Comparison of ENCODE assay signal across 9 cellular contexts in genomic region chr21:38323721-38324591, GRCh38.
A peak's percentile ranks its signal among the peaks of the same experiment; 100 is the strongest.
DNase-seq lines count a peak whose midpoint lies in the region; ATAC-seq, FAIRE-seq and TF ChIP-seq lines count a peak whose summit lies in the region.
"Had no signal": no experiment of that assay in that cellular context is flagged by ENCODE, and none has a peak within 500 bp of the region (broad histone marks: within the 10 kb centered on the region; RNA-seq: fewer than 3 reads in every experiment).

No MANE protein-coding gene starts in this region.

- no peak overlapping the region for H3K4me3 ChIP-seq in heart left ventricle

- H3K27ac Mint-ChIP-seq in activated CD4-positive, alpha-beta memory T cell treated with anti-CD3 and anti-CD28 coated beads for 36 hours, result peak overlapping the region; percentile 10
- H3K27ac Mint-ChIP-seq in activated CD4-positive, alpha-beta memory T cell treated with anti-CD3 and anti-CD28 coated beads, Interleukin-2, amount 10 ng/mL, durations not matched to agents 7 days and 5 days, result no peak overlapping the region
- no peak overlapping the region for H3K27ac Mint-ChIP-seq in osteocyte (ENCODE audit: unreplicated experiment)
- H3K27ac Mint-ChIP-seq: CD4-positive, CD25-positive, alpha-beta regulatory T cell had no signal

- H3K4me1 Mint-ChIP-seq in activated CD4-positive, alpha-beta memory T cell treated with anti-CD3 and anti-CD28 coated beads for 36 hours (ENCODE audit: low read depth), result peaks cover 26% of the 10 kb centered on the region
- H3K4me1 Mint-ChIP-seq in activated CD4-positive, alpha-beta memory T cell treated with anti-CD3 and anti-CD28 coated beads, Interleukin-2, amount 10 ng/mL, durations not matched to agents 7 days and 5 days, result peaks cover 3% of the 10 kb centered on the region
- H3K4me1 Mint-ChIP-seq in osteocyte (ENCODE audit: unreplicated experiment), result peaks cover 18% of the 10 kb centered on the region

- no peaks in the 10 kb centered on the region for H3K9me3 Mint-ChIP-seq in activated CD4-positive, alpha-beta memory T cell treated with anti-CD3 and anti-CD28 coated beads for 36 hours
- no peaks in the 10 kb centered on the region for H3K9me3 Mint-ChIP-seq in activated CD4-positive, alpha-beta memory T cell treated with anti-CD3 and anti-CD28 coated beads, Interleukin-2, amount 10 ng/mL, durations not matched to agents 7 days and 5 days
- H3K9me3 Mint-ChIP-seq in osteocyte (ENCODE audit: unreplicated experiment), result no peaks in the 10 kb centered on the region

- TF ChIP-seq CTCF in osteocyte (IDR thresholded peaks at IDR 0.05), result no peak
- no peak for TF ChIP-seq CTCF in heart left ventricle (IDR thresholded peaks at IDR 0.05)
- no peak for TF ChIP-seq CTCF in D721Med (IDR thresholded peaks at IDR 0.05; ENCODE audit: insufficient read depth, missing control alignments)

- H3K36me3 ChIP-seq in heart left ventricle, result no peaks in the 10 kb centered on the region

- POLR2A ChIA-PET in activated CD4-positive, alpha-beta memory T cell treated with anti-CD3 and anti-CD28 coated beads for 36 hours (lab: Charles Lee), result interaction anchor here (1.1 to 1.2 kb wide), 2 partner anchors 54 to 56 kb away, joined by 3 to 4 read pairs; no protein-coding TSS in a partner anchor
- POLR2A ChIA-PET in activated CD4-positive, alpha-beta memory T cell treated with anti-CD3 and anti-CD28 coated beads, Interleukin-2, amount 10 ng/mL, durations not matched to agents 7 days and 5 days (lab: Charles Lee), result no interaction called here

- WGBS in heart left ventricle, 4 donors, result 44 to 63% (median 51%) methylated on average over 6 of the region's 6 CpGs

- no peak for TF ChIP-seq POLR2A in heart left ventricle (IDR thresholded peaks at IDR 0.05)

- H3K9me3 ChIP-seq in heart left ventricle, result no peaks in the 10 kb centered on the region

- peaks cover 0 to 14% (median 0%) of the 10 kb centered on the region in 9 donors for H3K27me3 ChIP-seq in heart left ventricle

- intact Hi-C loops in activated CD4-positive, alpha-beta memory T cell treated with anti-CD3 and anti-CD28 coated beads for 36 hours (cut with micrococcal nuclease), result loop anchor here (1.0 kb wide), 2 partner anchors 25 to 55 kb away; no protein-coding TSS in a partner anchor
- intact Hi-C loops in heart left ventricle (cut with DNase I), result no loop called here

- no peak overlapping the region for H3K4me3 Mint-ChIP-seq in activated CD4-positive, alpha-beta memory T cell treated with anti-CD3 and anti-CD28 coated beads for 36 hours
- no peak overlapping the region for H3K4me3 Mint-ChIP-seq in activated CD4-positive, alpha-beta memory T cell treated with anti-CD3 and anti-CD28 coated beads, Interleukin-2, amount 10 ng/mL, durations not matched to agents 7 days and 5 days
- H3K4me3 Mint-ChIP-seq in osteocyte (ENCODE audit: unreplicated experiment), result no peak overlapping the region
- H3K4me3 Mint-ChIP-seq: CD4-positive, CD25-positive, alpha-beta regulatory T cell had no signal

- H3K4me1 ChIP-seq in heart left ventricle, result peaks cover 0 to 10% (median 0%) of the 10 kb centered on the region in 12 donors

- H3K27me3 Mint-ChIP-seq in activated CD4-positive, alpha-beta memory T cell treated with anti-CD3 and anti-CD28 coated beads for 36 hours, result no peaks in the 10 kb centered on the region
- no peaks in the 10 kb centered on the region for H3K27me3 Mint-ChIP-seq in activated CD4-positive, alpha-beta memory T cell treated with anti-CD3 and anti-CD28 coated beads, Interleukin-2, amount 10 ng/mL, durations not matched to agents 7 days and 5 days
- H3K27me3 Mint-ChIP-seq in osteocyte (ENCODE audit: unreplicated experiment), result no peaks in the 10 kb centered on the region

- H3K27ac ChIP-seq in heart left ventricle, result no peak overlapping the region

- no peaks in the 10 kb centered on the region for H3K36me3 Mint-ChIP-seq in activated CD4-positive, alpha-beta memory T cell treated with anti-CD3 and anti-CD28 coated beads for 36 hours
- no peaks in the 10 kb centered on the region for H3K36me3 Mint-ChIP-seq in activated CD4-positive, alpha-beta memory T cell treated with anti-CD3 and anti-CD28 coated beads, Interleukin-2, amount 10 ng/mL, durations not matched to agents 7 days and 5 days (ENCODE audit: low read depth)
- H3K36me3 Mint-ChIP-seq in osteocyte (ENCODE audit: unreplicated experiment), result no peaks in the 10 kb centered on the region
- H3K36me3 Mint-ChIP-seq: CD4-positive, CD25-positive, alpha-beta regulatory T cell had no signal

- no peak for DNase-seq in activated CD4-positive, alpha-beta memory T cell treated with anti-CD3 and anti-CD28 coated beads for 36 hours
- DNase-seq in activated CD4-positive, alpha-beta memory T cell treated with anti-CD3 and anti-CD28 coated beads, Interleukin-2, amount 10 ng/mL, durations not matched to agents 7 days and 5 days, result no peak
- DNase-seq in NCI-H510A (lab: John Stamatoyannopoulos, UW), result peak; percentile 10
- DNase-seq in central memory CD4-positive, alpha-beta T cell, result peak; percentile 38
- peak; percentile 30 for DNase-seq in osteocyte (ENCODE audit: extremely low spot score, unreplicated experiment)
- DNase-seq in heart left ventricle, result no peak
- no peak for DNase-seq in D721Med (ENCODE audit: insufficient read length, low spot score)
- DNase-seq: CD4-positive, CD25-positive, alpha-beta regulatory T cell had no signal

- CTCF ChIA-PET in activated CD4-positive, alpha-beta memory T cell treated with anti-CD3 and anti-CD28 coated beads for 36 hours (lab: Charles Lee), result interaction anchor here (1.0 to 1.2 kb wide), 2 partner anchors 28 to 106 kb away, joined by 3 to 5 read pairs; no protein-coding TSS in a partner anchor
- CTCF ChIA-PET in activated CD4-positive, alpha-beta memory T cell treated with anti-CD3 and anti-CD28 coated beads, Interleukin-2, amount 10 ng/mL, durations not matched to agents 7 days and 5 days (lab: Charles Lee), result interaction anchor here (1.4 kb wide), 1 partner anchor 32 kb away, joined by 3 read pairs; no protein-coding TSS in a partner anchor

- no peak for FAIRE-seq in D721Med (lab: Jason Lieb, UNC)

- ATAC-seq in GM21619 (IDR thresholded peaks at IDR 0.05; ENCODE audit: unreplicated experiment), result no peak
- no peak for ATAC-seq in heart left ventricle

Comparison
In these comparisons a context has a peak if more than half of its experiments do, and no peak if none do; other contexts are left out.
1. DNase-seq: peak in NCI-H510A (single experiment), central memory CD4-positive, alpha-beta T cell (single experiment) and osteocyte (single experiment); none in activated CD4-positive, alpha-beta memory T cell treated with anti-CD3 and anti-CD28 coated beads for 36 hours (single experiment), activated CD4-positive, alpha-beta memory T cell treated with anti-CD3 and anti-CD28 coated beads, Interleukin-2, amount 10 ng/mL, durations not matched to agents 7 days and 5 days (single experiment), heart left ventricle (0 of 5) and D721Med (single experiment).